Comparison of ENCODE assay signal across 8 cellular contexts in the genomic region with DNA sequence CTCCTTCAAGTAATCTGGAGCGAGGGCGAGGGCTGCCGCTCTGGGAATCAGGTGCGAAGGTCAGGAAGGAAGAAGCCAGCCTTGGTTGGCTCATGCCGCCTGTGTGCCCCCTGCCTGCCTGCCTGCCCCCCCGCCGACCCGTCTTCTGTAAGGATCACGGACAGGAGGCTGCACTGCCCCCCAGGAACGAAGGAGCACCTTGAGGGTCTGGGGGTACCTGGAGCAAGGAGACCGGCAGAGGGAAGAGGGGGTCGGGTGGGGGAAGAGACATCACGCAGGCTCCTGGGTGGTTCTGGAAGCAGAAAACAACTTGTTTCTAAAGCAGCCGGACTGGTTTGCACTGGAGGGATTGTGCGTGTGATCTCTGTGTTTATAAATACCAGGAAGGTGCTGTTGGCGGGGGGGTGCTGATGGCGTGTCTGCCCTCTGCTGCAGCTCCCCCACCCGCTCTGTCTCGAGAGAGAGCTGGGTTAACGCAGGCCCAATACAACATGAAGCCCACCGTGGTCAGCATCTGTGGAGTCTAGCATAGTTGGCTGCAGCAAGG. TPM values are rescaled to one million over a fixed set of nuclear protein-coding genes. Genes with fewer than 3 reads are reported as not detected.
DNase-seq lines count a peak whose midpoint lies in the region; ATAC-seq and TF ChIP-seq lines count a peak whose summit lies in the region.

No MANE protein-coding gene starts in this region.

- intact Hi-C loops in activated CD4-positive, alpha-beta T cell treated with anti-CD3 and anti-CD28 coated beads, Interleukin-2, amount 10 ng/mL, durations not matched to agents 24 days and 14 days (cut with micrococcal nuclease), result loop anchor here (5.0 kb wide), 5 partner anchors 117 to 1182 kb away; a partner anchor contains a TSS
- intact Hi-C loops in activated CD8-positive, alpha-beta T cell treated with anti-CD3 and anti-CD28 coated beads for 36 hours (cut with micrococcal nuclease), result loop anchor here (5.0 to 10.0 kb wide), 2 partner anchors 53 to 680 kb away; no protein-coding TSS in a partner anchor

- peaks cover 0 to 36% of the 10 kb centered on the region in 2 donors for H3K4me1 ChIP-seq in right atrium auricular region
- H3K4me1 ChIP-seq in skeletal muscle tissue (ENCODE audit: control insufficient read depth in 3 of 3, insufficient read depth in 3 of 3, low read length in 3 of 3), result peaks cover 46 to 49% (median 49%) of the 10 kb centered on the region in 3 donors

- peaks cover 32% of the 10 kb centered on the region for H3K36me3 Mint-ChIP-seq in activated CD4-positive, alpha-beta T cell treated with anti-CD3 and anti-CD28 coated beads, Interleukin-2, amount 10 ng/mL, durations not matched to agents 24 days and 14 days (ENCODE audit: low read depth)
- peaks cover 25% of the 10 kb centered on the region for H3K36me3 Mint-ChIP-seq in activated CD8-positive, alpha-beta T cell treated with anti-CD3 and anti-CD28 coated beads for 36 hours (ENCODE audit: low read depth)

- no peak overlapping the region for H3K27ac Mint-ChIP-seq in activated CD4-positive, alpha-beta T cell treated with anti-CD3 and anti-CD28 coated beads, Interleukin-2, amount 10 ng/mL, durations not matched to agents 24 days and 14 days
- H3K27ac Mint-ChIP-seq in activated CD8-positive, alpha-beta T cell treated with anti-CD3 and anti-CD28 coated beads for 36 hours, result no peak overlapping the region

- peak overlapping the region; percentile 90 to 96 for H3K4me3 ChIP-seq in right atrium auricular region
- peak overlapping the region; percentile 77 to 91 (median 79) for H3K4me3 ChIP-seq in skeletal muscle tissue (ENCODE audit: low read length in 3 of 3)

- peaks cover 2% of the 10 kb centered on the region for H3K27me3 Mint-ChIP-seq in activated CD4-positive, alpha-beta T cell treated with anti-CD3 and anti-CD28 coated beads, Interleukin-2, amount 10 ng/mL, durations not matched to agents 24 days and 14 days
- H3K27me3 Mint-ChIP-seq in activated CD8-positive, alpha-beta T cell treated with anti-CD3 and anti-CD28 coated beads for 36 hours, result no peaks in the 10 kb centered on the region

- no peak overlapping the region for H3K4me3 Mint-ChIP-seq in activated CD4-positive, alpha-beta T cell treated with anti-CD3 and anti-CD28 coated beads, Interleukin-2, amount 10 ng/mL, durations not matched to agents 24 days and 14 days
- no peak overlapping the region for H3K4me3 Mint-ChIP-seq in activated CD8-positive, alpha-beta T cell treated with anti-CD3 and anti-CD28 coated beads for 36 hours

- CTCF ChIA-PET in activated CD8-positive, alpha-beta T cell treated with anti-CD3 and anti-CD28 coated beads for 36 hours (lab: Charles Lee), result no interaction called here

- peaks cover 40% of the 10 kb centered on the region for H3K4me1 Mint-ChIP-seq in activated CD4-positive, alpha-beta T cell treated with anti-CD3 and anti-CD28 coated beads, Interleukin-2, amount 10 ng/mL, durations not matched to agents 24 days and 14 days
- peaks cover 35% of the 10 kb centered on the region for H3K4me1 Mint-ChIP-seq in activated CD8-positive, alpha-beta T cell treated with anti-CD3 and anti-CD28 coated beads for 36 hours (ENCODE audit: low read depth)

- H3K36me3 ChIP-seq in right atrium auricular region (peaks cover 28% of the 10 kb centered on the region), skeletal muscle tissue (ENCODE audit: control insufficient read depth in 3 of 3, insufficient read depth in 3 of 3, low read length in 3 of 3) (no peaks in the 10 kb centered on the region)

- no peak for ATAC-seq in activated CD8-positive, alpha-beta T cell treated with anti-CD3 and anti-CD28 coated beads for 36 hours
- ATAC-seq in HG02840 (IDR thresholded peaks at IDR 0.05; ENCODE audit: low FRiP score, unreplicated experiment), result no peak

- peak overlapping the region; percentile 99 to 100 for H3K27ac ChIP-seq in right atrium auricular region
- H3K27ac ChIP-seq in skeletal muscle tissue (ENCODE audit: low read depth, low read length), result peak overlapping the region; percentile 99

- H3K9me3 ChIP-seq in right atrium auricular region (no peaks in the 10 kb centered on the region), skeletal muscle tissue (ENCODE audit: control insufficient read depth in 3 of 3, low read length in 3 of 3) (no peaks in the 10 kb centered on the region)

- H3K9me3 Mint-ChIP-seq in activated CD4-positive, alpha-beta T cell treated with anti-CD3 and anti-CD28 coated beads, Interleukin-2, amount 10 ng/mL, durations not matched to agents 24 days and 14 days, result no peaks in the 10 kb centered on the region
- H3K9me3 Mint-ChIP-seq in activated CD8-positive, alpha-beta T cell treated with anti-CD3 and anti-CD28 coated beads for 36 hours, result no peaks in the 10 kb centered on the region

- POLR2A ChIA-PET in activated CD8-positive, alpha-beta T cell treated with anti-CD3 and anti-CD28 coated beads for 36 hours (lab: Charles Lee), result interaction anchor here (0.7 to 1.4 kb wide), 2 partner anchors 9 to 12 kb away, joined by 3 to 5 read pairs; no protein-coding TSS in a partner anchor

- TF ChIP-seq CTCF in activated CD8-positive, alpha-beta T cell treated with anti-CD3 and anti-CD28 coated beads for 36 hours (IDR thresholded peaks at IDR 0.05), result no peak
- TF ChIP-seq CTCF in right atrium auricular region (IDR thresholded peaks at IDR 0.05), result no peak

- H3K27me3 ChIP-seq in right atrium auricular region, result no peaks in the 10 kb centered on the region
- H3K27me3 ChIP-seq in skeletal muscle tissue (ENCODE audit: control insufficient read depth in 3 of 3, insufficient read depth in 3 of 3, low read length in 3 of 3), result no peaks in the 10 kb centered on the region

- H3K9ac ChIP-seq in skeletal muscle tissue (ENCODE audit: low read depth in 1 of 3, low read length in 3 of 3), result peak overlapping the region; percentile 96 to 98 (median 98)

- DNase-seq in activated CD4-positive, alpha-beta T cell treated with anti-CD3 and anti-CD28 coated beads, Interleukin-2, amount 10 ng/mL, durations not matched to agents 24 days and 14 days, result peak; percentile 74
- no peak for DNase-seq in activated CD4-positive, alpha-beta T cell treated with anti-CD3 and anti-CD28 coated beads, Interleukin-2, amount 50 U/mL, for 48 hours
- DNase-seq in activated CD8-positive, alpha-beta T cell treated with anti-CD3 and anti-CD28 coated beads for 36 hours, result peak; percentile 40
- DNase-seq in right atrium auricular region (ENCODE audit: low spot score), result no peak
- no peak for DNase-seq in globus pallidus (ENCODE audit: low spot score)
- no peak for DNase-seq in NAMALWA (ENCODE audit: low spot score)

RNA-seq across cellular contexts. Expression of a gene that starts 1.7 kb away (rescaled TPM):
- total RNA-seq in activated CD4-positive, alpha-beta T cell treated with anti-CD3 and anti-CD28 coated beads, Interleukin-2, amount 10 ng/mL, durations not matched to agents 24 days and 14 days, result 73.2 and 80.6 TPM in 2 replicates
- 100 to 1,000 TPM; 114 to 119 TPM for total RNA-seq in activated CD8-positive, alpha-beta T cell treated with anti-CD3 and anti-CD28 coated beads for 36 hours
- total RNA-seq in right atrium auricular region (100 to 1,000 TPM in 1 of 2 donors, 10 to 100 TPM in 1; 54.0 to 116 TPM), skeletal muscle tissue (10.4 TPM)

Comparison
In these comparisons a context has a peak if more than half of its experiments do, and no peak if none do; other contexts are left out.
1. DNase-seq: peak in activated CD4-positive, alpha-beta T cell treated with anti-CD3 and anti-CD28 coated beads, Interleukin-2, amount 10 ng/mL, durations not matched to agents 24 days and 14 days (single experiment) and activated CD8-positive, alpha-beta T cell treated with anti-CD3 and anti-CD28 coated beads for 36 hours (single experiment); none in activated CD4-positive, alpha-beta T cell treated with anti-CD3 and anti-CD28 coated beads, Interleukin-2, amount 50 U/mL, for 48 hours (0 of 2), right atrium auricular region (single experiment), globus pallidus (single experiment) and NAMALWA (single experiment).